ENCODE assay signal across 20 cellular contexts in genomic region chrX:434946-435345, GRCh38.
"Had no signal": no experiment of that assay in that cellular context is flagged by ENCODE, and none has a peak within 500 bp of the region (broad histone marks: within the 10 kb centered on the region; RNA-seq: fewer than 3 reads in every experiment).

No MANE protein-coding gene starts in this region.

- DNase-seq: central memory CD4-positive, alpha-beta T cell; colonic mucosa; effector memory CD4-positive, alpha-beta T cell; left cardiac atrium; natural killer cell; pancreas; stimulated activated CD4-positive, alpha-beta T cell treated with anti-CD3 and anti-CD28 coated beads, Interleukin-15, amount 100 ng/mL, for 24 hours; stimulated activated CD4-positive, alpha-beta T cell treated with anti-CD3 and anti-CD28 coated beads, Interleukin-2, amount 100 ng/mL, for 48 hours; stimulated activated naive CD4-positive, alpha-beta T cell; stimulated activated naive CD8-positive, alpha-beta T cell treated with anti-CD3 and anti-CD28 coated beads, Interleukin-15, amount 100 ng/mL, for 72 hours; thyroid gland; trophoblast cell had no signal

- H3K27me3 ChIP-seq: colonic mucosa, pancreas, thyroid gland had no signal

- ATAC-seq: left cardiac atrium; left lung; natural killer cell; pancreas; stimulated activated naive CD8-positive, alpha-beta T cell treated with anti-CD3 and anti-CD28 coated beads, Interleukin-15, amount 100 ng/mL, for 72 hours had no signal

- H3K9me3 ChIP-seq: colonic mucosa, neutrophil, pancreas, thyroid gland had no signal

- FAIRE-seq: bronchial epithelial cell, endometrium, frontal cortex, pancreas had no signal

- H3K4me1 ChIP-seq: colonic mucosa, pancreas, thyroid gland had no signal

- H3K36me3 ChIP-seq: colonic mucosa, left lung, neutrophil, pancreas, thyroid gland had no signal

- H3K27ac ChIP-seq: colonic mucosa, left lung, neutrophil, pancreas, skin epidermis, thyroid gland had no signal

- H3K36me3 Mint-ChIP-seq: natural killer cell had no signal

- H3K4me3 ChIP-seq: colonic mucosa, left lung, pancreas, skin epidermis, thyroid gland had no signal

- H3K4me3 Mint-ChIP-seq: dendritic cell treated with granulocyte-macrophage colony-stimulating factor and Interleukin-4, amounts not matched to agents 40 ng/mL and 50 ng/mL, for 4 days; natural killer cell; stimulated activated naive CD8-positive, alpha-beta T cell treated with anti-CD3 and anti-CD28 coated beads, Interleukin-15, amount 100 ng/mL, for 72 hours had no signal

- H3K27ac Mint-ChIP-seq: dendritic cell treated with granulocyte-macrophage colony-stimulating factor and Interleukin-4, amounts not matched to agents 40 ng/mL and 50 ng/mL, for 4 days; natural killer cell; progenitor cell of endocrine pancreas; stimulated activated naive CD8-positive, alpha-beta T cell treated with anti-CD3 and anti-CD28 coated beads, Interleukin-15, amount 100 ng/mL, for 72 hours had no signal
